ENCODE assay signal across 1 cellular context in genomic region chr13:51643882-51644281, GRCh38.
TF ChIP-seq lines count a peak whose summit lies in the region.

No MANE protein-coding gene starts in this region.

TF ChIP-seq in HCT116, 20 proteins besides CTCF, POLR2A, EP300 and RAD21 (continued from another document):
- TF ChIP-seq SRF (IDR thresholded peaks at IDR 0.05; ENCODE audit: low read depth) (peak; percentile 38; the same call in 1 of the 2 replicates), YY1 (IDR thresholded peaks at IDR 0.05; ENCODE audit: extremely low read depth, insufficient replicate concordance, low read depth, low read length) (no peak), CBX3 (IDR thresholded peaks at IDR 0.05; ENCODE audit: low read depth) (peak; percentile 54; the same call in 1 of the 2 replicates), JUND (IDR thresholded peaks at IDR 0.05) (peak; percentile 49)
